In the genomic region with DNA sequence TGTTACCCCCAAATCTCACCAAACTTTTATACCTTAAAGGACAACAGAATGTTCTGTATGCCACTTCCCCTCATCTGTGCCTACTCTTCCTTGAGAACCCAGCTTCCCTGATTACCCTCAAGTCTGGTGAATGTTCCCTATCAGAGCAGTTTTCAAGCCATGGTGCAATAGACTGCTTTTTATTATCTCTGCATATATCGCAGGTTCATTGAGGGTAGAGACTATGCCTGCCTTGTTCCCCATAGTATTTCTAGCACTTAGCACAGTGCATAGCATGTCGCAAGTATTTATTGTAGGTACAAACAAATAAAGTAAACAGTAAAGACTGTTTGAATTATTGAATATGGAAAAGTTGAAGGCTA, we compare ENCODE assay signal across 9 cellular contexts.
A peak's percentile ranks its signal among the peaks of the same experiment; 100 is the strongest.
DNase-seq lines count a peak whose midpoint lies in the region; ATAC-seq, FAIRE-seq and TF ChIP-seq lines count a peak whose summit lies in the region.
"Had no signal": no experiment of that assay in that cellular context is flagged by ENCODE, and none has a peak within 500 bp of the region (broad histone marks: within the 10 kb centered on the region; RNA-seq: fewer than 3 reads in every experiment).

No MANE protein-coding gene starts in this region.

- intact Hi-C loops in vagina (cut with DNase I) = no loop called here
- intact Hi-C loops in gastrocnemius medialis (cut with DNase I; ENCODE audit: low total_unique reads) = no loop called here

- H3K9me3 ChIP-seq in SJCRH30 (replicated peaks) (no peaks in the 10 kb centered on the region), keratinocyte (ENCODE audit: control insufficient read depth, low read depth, low read length) (no peaks in the 10 kb centered on the region), vagina (no peaks in the 10 kb centered on the region), HAP-1 (no peaks in the 10 kb centered on the region), gastrocnemius medialis (no peaks in the 10 kb centered on the region), neural progenitor cell (ENCODE audit: low read depth) (no peaks in the 10 kb centered on the region)

- H3K4me3 ChIP-seq in SJCRH30 (peak overlapping the region; percentile 22), keratinocyte (ENCODE audit: control insufficient read depth in 2 of 3, extremely low read depth in 1 of 3, insufficient read depth in 2 of 3, low read depth in 1 of 3, low read length in 3 of 3) (peak overlapping the region in 1 of 3 experiments; percentile 6), vagina (no peak overlapping the region), HAP-1 (no peak overlapping the region), gastrocnemius medialis (no peak overlapping the region), neural progenitor cell (no peak overlapping the region)

- peak; percentile 57 for FAIRE-seq in keratinocyte (lab: Jason Lieb, UNC)

- no peak for ATAC-seq in gastrocnemius medialis

- peak overlapping the region; percentile 57 for H3K9ac ChIP-seq in keratinocyte (ENCODE audit: control insufficient read depth, extremely low read depth, insufficient read depth, low read length)
- no peak overlapping the region for H3K9ac ChIP-seq in neural progenitor cell

- TF ChIP-seq CTCF in keratinocyte (optimal IDR thresholded peaks at IDR 0.05 in 1 of 3, IDR thresholded peaks at IDR 0.05 in 1 of 3, conservative IDR thresholded peaks at IDR 0.05 in 1 of 3; ENCODE audit: extremely low read depth in 1 of 3, insufficient read depth in 2 of 3, low read length in 3 of 3) = no peak
- TF ChIP-seq CTCF in vagina (IDR thresholded peaks at IDR 0.05) = no peak
- TF ChIP-seq CTCF in gastrocnemius medialis (IDR thresholded peaks at IDR 0.05 in 4 of 5, conservative IDR thresholded peaks at IDR 0.05 in 1 of 5) = no peak
- no peak for TF ChIP-seq CTCF in neural progenitor cell (IDR thresholded peaks at IDR 0.05)

- H2AFZ ChIP-seq in keratinocyte (ENCODE audit: control insufficient read depth, low read length) = no peak overlapping the region
- H2AFZ ChIP-seq in neural progenitor cell (replicated peaks) = no peak overlapping the region

- DNase-seq in activated naive CD4-positive, alpha-beta T cell treated with Interleukin-2 at 50 U/mL for 16 hours = no peak
- DNase-seq in SJCRH30 (no peak), keratinocyte (ENCODE audit: low read depth, low spot score) (no peak), vagina (ENCODE audit: extremely low spot score in 2 of 2) (no peak), HAP-1 (ENCODE audit: low spot score in 2 of 2) (no peak), gastrocnemius medialis (no peak), neural progenitor cell (ENCODE audit: low spot score) (no peak)
- DNase-seq: occipital lobe had no signal

- H3K4me3 Mint-ChIP-seq in activated naive CD4-positive, alpha-beta T cell treated with anti-CD3 and anti-CD28 coated beads, Interleukin-2, amount 50 U/mL, for 24 hours = peak overlapping the region; percentile 73
- H3K4me3 Mint-ChIP-seq in neural progenitor cell = no peak overlapping the region

- no peaks in the 10 kb centered on the region for H3F3A ChIP-seq in neural progenitor cell (ENCODE audit: low read depth)

- H3K4me1 ChIP-seq in SJCRH30 (peaks cover 7% of the 10 kb centered on the region), keratinocyte (ENCODE audit: control insufficient read depth, extremely low read depth, insufficient read depth, low read length) (peaks cover 37% of the 10 kb centered on the region), vagina (peaks cover 23% of the 10 kb centered on the region), HAP-1 (peaks cover 8% of the 10 kb centered on the region), gastrocnemius medialis (peaks cover 29 to 33% of the 10 kb centered on the region in 2 donors), neural progenitor cell (no peaks in the 10 kb centered on the region)

- H3K4me1 Mint-ChIP-seq in activated naive CD4-positive, alpha-beta T cell treated with anti-CD3 and anti-CD28 coated beads, Interleukin-2, amount 50 U/mL, for 24 hours = peaks cover 74% of the 10 kb centered on the region
- peaks cover 12% of the 10 kb centered on the region for H3K4me1 Mint-ChIP-seq in neural progenitor cell

- H3K27ac Mint-ChIP-seq in activated naive CD4-positive, alpha-beta T cell treated with anti-CD3 and anti-CD28 coated beads, Interleukin-2, amount 50 U/mL, for 24 hours = peak overlapping the region; percentile 93
- H3K27ac Mint-ChIP-seq in neural progenitor cell = no peak overlapping the region

- no peaks in the 10 kb centered on the region for H3K27me3 Mint-ChIP-seq in activated naive CD4-positive, alpha-beta T cell treated with anti-CD3 and anti-CD28 coated beads, Interleukin-2, amount 50 U/mL, for 24 hours
- no peaks in the 10 kb centered on the region for H3K27me3 Mint-ChIP-seq in neural progenitor cell (ENCODE audit: insufficient read depth, low read depth)

- no peaks in the 10 kb centered on the region for H3K27me3 ChIP-seq in SJCRH30
- H3K27me3 ChIP-seq in keratinocyte (ENCODE audit: control insufficient read depth, extremely low read depth, insufficient read depth, low read length) = no peaks in the 10 kb centered on the region
- H3K27me3 ChIP-seq in vagina = no peaks in the 10 kb centered on the region
- H3K27me3 ChIP-seq in HAP-1 (ENCODE audit: low read depth) = no peaks in the 10 kb centered on the region
- H3K27me3 ChIP-seq in gastrocnemius medialis = no peaks in the 10 kb centered on the region
- H3K27me3 ChIP-seq in neural progenitor cell = no peaks in the 10 kb centered on the region

- no peaks in the 10 kb centered on the region for H3K9me3 Mint-ChIP-seq in activated naive CD4-positive, alpha-beta T cell treated with anti-CD3 and anti-CD28 coated beads, Interleukin-2, amount 50 U/mL, for 24 hours
- no peaks in the 10 kb centered on the region for H3K9me3 Mint-ChIP-seq in neural progenitor cell

- H4K20me1 ChIP-seq in keratinocyte (ENCODE audit: control insufficient read depth, extremely low read depth, insufficient read depth, low read length) = no peaks in the 10 kb centered on the region
- H4K20me1 ChIP-seq in neural progenitor cell (ENCODE audit: low read depth) = no peaks in the 10 kb centered on the region

- H3K36me3 ChIP-seq in SJCRH30 (no peaks in the 10 kb centered on the region), keratinocyte (ENCODE audit: control insufficient read depth in 2 of 2, extremely low read depth in 1 of 2, insufficient read depth in 2 of 2, low read length in 2 of 2) (peaks cover 2 to 15% of the 10 kb centered on the region in 2 experiments), vagina (peaks cover 0 to 4% of the 10 kb centered on the region in 2 donors), HAP-1 (replicated peaks) (no peaks in the 10 kb centered on the region; the same call in 1 of the 2 replicates), gastrocnemius medialis (no peaks in the 10 kb centered on the region), neural progenitor cell (no peaks in the 10 kb centered on the region)

- H3K9me1 ChIP-seq in keratinocyte (ENCODE audit: control insufficient read depth, extremely low read depth, insufficient read depth, low read length) = no peaks in the 10 kb centered on the region

- in situ Hi-C loops in HAP-1 (cut with MboI; ENCODE audit: low sequenced_read_pairs) = no loop called here
- in situ Hi-C loops in gastrocnemius medialis (cut with MboI; ENCODE audit: low sequenced_read_pairs in 4 of 4) = no loop called here

- no peak for TF ChIP-seq POLR2A in vagina (IDR thresholded peaks at IDR 0.05)
- TF ChIP-seq POLR2A in gastrocnemius medialis (IDR thresholded peaks at IDR 0.05) = no peak

- H3K36me3 Mint-ChIP-seq in activated naive CD4-positive, alpha-beta T cell treated with anti-CD3 and anti-CD28 coated beads, Interleukin-2, amount 50 U/mL, for 24 hours = peaks cover 33% of the 10 kb centered on the region
- peaks cover 4% of the 10 kb centered on the region for H3K36me3 Mint-ChIP-seq in neural progenitor cell

- H3K27ac ChIP-seq in SJCRH30 = peak overlapping the region; percentile 58
- H3K27ac ChIP-seq in keratinocyte (ENCODE audit: control insufficient read depth, insufficient read depth, low read length) = peak overlapping the region; percentile 79
- peak overlapping the region; percentile 31 for H3K27ac ChIP-seq in vagina
- peak overlapping the region in 2 of 4 donors; percentile 10 to 26 for H3K27ac ChIP-seq in gastrocnemius medialis
- H3K27ac ChIP-seq in neural progenitor cell = no peak overlapping the region

- dilution Hi-C loops in keratinocyte (cut with MboI; ENCODE audit: extremely low pct_ligation_motif_present, low sequenced_read_pairs) = no loop called here

- H3K4me2 ChIP-seq in keratinocyte (ENCODE audit: control insufficient read depth, extremely low read depth, insufficient read depth, low read depth, low read length) = peak overlapping the region; percentile 79
- H3K4me2 ChIP-seq in neural progenitor cell = no peak overlapping the region

- H3K79me2 ChIP-seq in keratinocyte (ENCODE audit: control insufficient read depth, insufficient read depth, low read length) (peaks cover 53% of the 10 kb centered on the region), neural progenitor cell (ENCODE audit: low read depth) (no peaks in the 10 kb centered on the region)
